17 cellular contexts compared by ENCODE assay signal in the genomic region with DNA sequence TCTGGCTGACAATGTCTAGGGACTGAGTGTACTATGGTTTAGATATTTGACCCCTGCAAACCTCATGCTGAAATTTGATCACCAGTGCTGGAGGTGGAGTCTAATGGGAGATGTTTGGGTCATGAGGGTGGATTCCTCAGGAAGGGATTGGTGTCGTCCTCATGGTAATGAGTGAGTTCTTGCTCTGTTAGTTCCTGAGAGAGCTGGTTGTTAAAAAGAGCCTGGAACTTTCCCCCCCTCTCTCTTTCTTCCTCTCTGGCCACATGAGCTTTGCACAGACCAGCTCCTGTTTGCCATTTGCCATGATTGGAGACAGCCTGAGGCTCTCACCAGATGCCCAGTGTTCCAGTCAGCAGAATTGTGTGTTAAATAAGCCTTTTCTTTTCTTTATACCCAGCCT. TPM values are rescaled to one million over a fixed set of nuclear protein-coding genes. Genes with fewer than 3 reads are reported as not detected.
DNase-seq lines count a peak whose midpoint lies in the region; ATAC-seq, FAIRE-seq and TF ChIP-seq lines count a peak whose summit lies in the region.
"Had no signal": no experiment of that assay in that cellular context is flagged by ENCODE, and none has a peak within 500 bp of the region (broad histone marks: within the 10 kb centered on the region; RNA-seq: fewer than 3 reads in every experiment).

No MANE protein-coding gene starts in this region.

- H3K27ac Mint-ChIP-seq in CD4-positive, alpha-beta T cell, result no peak overlapping the region
- H3K27ac Mint-ChIP-seq: natural killer cell treated with Interleukin-12 subunit alpha and Interleukin-12 subunit beta and Interleukin-15 and Interleukin-18, amount 100 ng/mL, for 72 hours had no signal

- POLR2A ChIA-PET in CD4-positive, alpha-beta T cell (lab: Charles Lee), result no interaction called here

- no peaks in the 10 kb centered on the region for H3K27me3 ChIP-seq in CD4-positive, alpha-beta T cell (ENCODE audit: control insufficient read depth, insufficient read depth, low read length)
- H3K27me3 ChIP-seq: body of pancreas, testis had no signal

- no peaks in the 10 kb centered on the region for H3K36me3 Mint-ChIP-seq in CD4-positive, alpha-beta T cell (ENCODE audit: low read depth)

- peak; percentile 52 for FAIRE-seq in H54 (lab: Jason Lieb, UNC)
- FAIRE-seq: RCC 7860 had no signal

- CTCF ChIA-PET in CD4-positive, alpha-beta T cell (lab: Charles Lee), result no interaction called here

- no peak for TF ChIP-seq POLR2A in H54 (IDR thresholded peaks at IDR 0.05; ENCODE audit: low read depth, low read length)

- no peak overlapping the region for H3K4me3 ChIP-seq in foreskin fibroblast (ENCODE audit: low read depth in 1 of 2, low read length in 2 of 2)
- no peak overlapping the region for H3K4me3 ChIP-seq in skeletal muscle cell (ENCODE audit: low read depth, low read length)
- H3K4me3 ChIP-seq: body of pancreas, testis had no signal

- H3K4me3 Mint-ChIP-seq in CD4-positive, alpha-beta T cell, result no peak overlapping the region
- H3K4me3 Mint-ChIP-seq: natural killer cell treated with Interleukin-12 subunit alpha and Interleukin-12 subunit beta and Interleukin-15 and Interleukin-18, amount 100 ng/mL, for 72 hours had no signal

- peaks cover 11% of the 10 kb centered on the region for H3K9me3 Mint-ChIP-seq in CD4-positive, alpha-beta T cell

- DNase-seq in H54 (ENCODE audit: insufficient read length, low spot score), result no peak
- peak; percentile 91 to 92 for DNase-seq in foreskin fibroblast
- peak; percentile 66 for DNase-seq in skeletal muscle cell (ENCODE audit: low read depth)
- DNase-seq in middle frontal gyrus (ENCODE audit: extremely low spot score, low spot score), result no peak
- DNase-seq in CD4-positive, alpha-beta T cell, result no peak
- DNase-seq: body of pancreas; left ventricle myocardium superior; NCI-H1694 treated with DMSO at 0.1 percent for 48 hours; NCI-H748 treated with DMSO at 0.1 percent for 48 hours; right cardiac atrium; stimulated activated CD4-positive, alpha-beta T cell treated with anti-CD3 and anti-CD28 coated beads, Interleukin-4, amount 100 ng/mL, for 24 hours; testis had no signal

- no peaks in the 10 kb centered on the region for H3K4me1 Mint-ChIP-seq in CD4-positive, alpha-beta T cell (ENCODE audit: low read depth)

- peaks cover 4% of the 10 kb centered on the region for H3K27me3 Mint-ChIP-seq in CD4-positive, alpha-beta T cell

- ATAC-seq in SK-N-SH treated with all-trans-retinoic acid at 6 μM for 48 hours (peak; percentile 82), GM19395 (IDR thresholded peaks at IDR 0.05; ENCODE audit: unreplicated experiment) (no peak)
- ATAC-seq in CD4-positive, alpha-beta T cell (ENCODE audit: poor library complexity), result no peak
- ATAC-seq: activated CD4-positive, CD25-positive, alpha-beta regulatory T cell treated with anti-CD3 and anti-CD28 coated beads, Interleukin-2, amount 50 U/mL, for 24 hours; body of pancreas; left ventricle myocardium superior; natural killer cell treated with Interleukin-12 subunit alpha and Interleukin-12 subunit beta and Interleukin-15 and Interleukin-18, amount 100 ng/mL, for 72 hours; right cardiac atrium had no signal

- no peak for TF ChIP-seq CTCF in foreskin fibroblast (IDR thresholded peaks at IDR 0.05; ENCODE audit: low read depth, low read length)
- no peak for TF ChIP-seq CTCF in CD4-positive, alpha-beta T cell (IDR thresholded peaks at IDR 0.05)

- H3K9me3 ChIP-seq in CD4-positive, alpha-beta T cell (ENCODE audit: control insufficient read depth, low read length), result no peaks in the 10 kb centered on the region
- H3K9me3 ChIP-seq: testis had no signal

- intact Hi-C loops in CD4-positive, alpha-beta T cell (cut with DNase I, micrococcal nuclease), result no loop called here

- no peak overlapping the region for H3K27ac ChIP-seq in CD4-positive, alpha-beta T cell (ENCODE audit: low read depth, low read length)
- H3K27ac ChIP-seq: body of pancreas, testis had no signal

TF ChIP-seq in SK-N-SH treated with all-trans-retinoic acid at 6 μM for 48 hours, 23 proteins besides CTCF, POLR2A, EP300 and RAD21:
- TF ChIP-seq TCF4 (CRISPR knock-in tag; IDR thresholded peaks at IDR 0.05; ENCODE audit: borderline replicate concordance) (no peak), CSDC2 (CRISPR knock-in tag; IDR thresholded peaks at IDR 0.05) (no peak), ZFP30 (CRISPR knock-in tag; IDR thresholded peaks at IDR 0.05) (no peak), TSHZ2 (CRISPR knock-in tag; IDR thresholded peaks at IDR 0.05) (no peak), PPARA (CRISPR knock-in tag; IDR thresholded peaks at IDR 0.05; ENCODE audit: borderline replicate concordance) (no peak), ZNF8 (CRISPR knock-in tag; IDR thresholded peaks at IDR 0.05) (no peak), SNAI2 (CRISPR knock-in tag; IDR thresholded peaks at IDR 0.05) (no peak), ISL1 (CRISPR knock-in tag; IDR thresholded peaks at IDR 0.05) (no peak), ESRRG (CRISPR knock-in tag; IDR thresholded peaks at IDR 0.05) (no peak), ZNF565 (CRISPR knock-in tag; conservative IDR thresholded peaks at IDR 0.05; ENCODE audit: low read depth) (no peak)
- TF ChIP-seq, protein P1, sequence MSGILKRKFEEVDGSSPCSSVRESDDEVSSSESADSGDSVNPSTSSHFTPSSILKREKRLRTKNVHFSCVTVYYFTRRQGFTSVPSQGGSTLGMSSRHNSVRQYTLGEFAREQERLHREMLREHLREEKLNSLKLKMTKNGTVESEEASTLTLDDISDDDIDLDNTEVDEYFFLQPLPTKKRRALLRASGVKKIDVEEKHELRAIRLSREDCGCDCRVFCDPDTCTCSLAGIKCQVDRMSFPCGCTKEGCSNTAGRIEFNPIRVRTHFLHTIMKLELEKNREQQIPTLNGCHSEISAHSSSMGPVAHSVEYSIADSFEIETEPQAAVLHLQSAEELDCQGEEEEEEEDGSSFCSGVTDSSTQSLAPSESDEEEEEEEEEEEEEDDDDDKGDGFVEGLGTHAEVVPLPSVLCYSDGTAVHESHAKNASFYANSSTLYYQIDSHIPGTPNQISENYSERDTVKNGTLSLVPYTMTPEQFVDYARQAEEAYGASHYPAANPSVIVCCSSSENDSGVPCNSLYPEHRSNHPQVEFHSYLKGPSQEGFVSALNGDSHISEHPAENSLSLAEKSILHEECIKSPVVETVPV (CRISPR knock-in tag; IDR thresholded peaks at IDR 0.05), result no peak

RNA-seq across cellular contexts. Expression of gene CNIH3, which starts 36.6 kb away (rescaled TPM):
- 1 to 10 TPM; 1.8 to 2.5 TPM for total RNA-seq in CD4-positive, alpha-beta T cell

Comparison
In these comparisons a context has a peak if more than half of its experiments do, and no peak if none do; other contexts are left out.
1. DNase-seq: peak in foreskin fibroblast (2 of 2) and skeletal muscle cell (single experiment); none in H54 (single experiment), middle frontal gyrus (single experiment) and CD4-positive, alpha-beta T cell (0 of 10).